In the genomic region with DNA sequence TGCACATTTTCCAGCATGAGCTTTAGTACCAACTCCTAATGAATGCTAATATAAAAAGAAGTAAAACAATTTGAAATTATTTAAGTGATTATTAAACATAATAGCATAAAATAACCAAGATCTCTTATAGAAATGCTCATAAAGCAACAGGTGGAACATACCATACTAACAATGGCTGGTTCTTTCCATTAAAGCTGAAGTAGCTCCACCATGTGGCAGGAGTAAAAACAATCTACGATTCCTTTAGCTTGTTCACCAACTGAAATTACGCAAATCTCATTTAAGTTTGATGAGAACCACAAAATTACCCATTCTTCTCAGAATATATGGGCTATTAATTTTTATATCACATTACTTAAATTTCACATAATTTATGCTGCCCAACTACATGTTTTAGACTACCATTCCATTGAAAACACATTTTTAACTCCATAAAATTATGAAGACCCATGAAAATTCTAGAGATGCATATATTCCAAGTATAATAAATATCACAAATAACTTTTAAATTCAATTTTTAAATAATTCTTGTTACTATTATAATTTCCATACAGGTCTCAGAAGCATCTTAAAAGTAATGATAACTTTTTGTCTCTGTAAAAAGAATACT, we compare ENCODE assay signal across 8 cellular contexts.
DNase-seq lines count a peak whose midpoint lies in the region; ATAC-seq and TF ChIP-seq lines count a peak whose summit lies in the region.

No MANE protein-coding gene starts in this region.

- H3K4me1 Mint-ChIP-seq in naive thymus-derived CD8-positive, alpha-beta T cell, result no peaks in the 10 kb centered on the region

- H3K9me3 ChIP-seq in testis, result no peaks in the 10 kb centered on the region

- no peak overlapping the region for H3K27ac ChIP-seq in testis

- H3K27me3 Mint-ChIP-seq in naive thymus-derived CD8-positive, alpha-beta T cell, result no peaks in the 10 kb centered on the region

- POLR2A ChIA-PET in naive thymus-derived CD8-positive, alpha-beta T cell (lab: Charles Lee), result no interaction called here

- no peak overlapping the region for H3K4me3 ChIP-seq in testis

- no peaks in the 10 kb centered on the region for H3K36me3 Mint-ChIP-seq in naive thymus-derived CD8-positive, alpha-beta T cell

- peak; percentile 27 for DNase-seq in EL
- peak; percentile 39 to 65 for DNase-seq in Kasumi-1 (lab: John Stamatoyannopoulos, UW)
- DNase-seq in globus pallidus (ENCODE audit: low spot score), result peak; percentile 64
- no peak for DNase-seq in testis
- DNase-seq in HPDE6-E6E7 (ENCODE audit: extremely low spot score), result no peak
- DNase-seq in naive thymus-derived CD8-positive, alpha-beta T cell, result no peak

- H3K9me3 Mint-ChIP-seq in naive thymus-derived CD8-positive, alpha-beta T cell, result no peaks in the 10 kb centered on the region

- intact Hi-C loops in testis (cut with DNase I; ENCODE audit: low total_unique reads), result loop anchor here (10.0 kb wide), 1 partner anchor 51 kb away; no protein-coding TSS in a partner anchor

- peak; percentile 21 to 55 (median 30) for TF ChIP-seq CTCF in testis (IDR thresholded peaks at IDR 0.05)

- WGBS in testis, 2 donors, result 14 to 27% methylated on average over 2 of the region's 2 CpGs

- H3K36me3 ChIP-seq in testis (ENCODE audit: low read depth, missing control alignments), result no peaks in the 10 kb centered on the region

- no peak for TF ChIP-seq POLR2A in testis (IDR thresholded peaks at IDR 0.05)

- peak; percentile 62; the same call in 2 of the 3 replicates for ATAC-seq in SK-N-SH treated with all-trans-retinoic acid at 6 μM for 48 hours
- no peak for ATAC-seq in HG03280 (IDR thresholded peaks at IDR 0.05; ENCODE audit: unreplicated experiment)
- ATAC-seq in naive thymus-derived CD8-positive, alpha-beta T cell, result no peak

- H3K27ac Mint-ChIP-seq in naive thymus-derived CD8-positive, alpha-beta T cell, result no peak overlapping the region

- H3K27me3 ChIP-seq in testis, result no peaks in the 10 kb centered on the region

- no peak overlapping the region for H3K4me3 Mint-ChIP-seq in naive thymus-derived CD8-positive, alpha-beta T cell

- no peaks in the 10 kb centered on the region for H3K4me1 ChIP-seq in testis

TF ChIP-seq in SK-N-SH treated with all-trans-retinoic acid at 6 μM for 48 hours, 23 proteins besides CTCF, POLR2A, EP300 and RAD21:
- TF ChIP-seq BACH2 (CRISPR knock-in tag; IDR thresholded peaks at IDR 0.05; ENCODE audit: borderline replicate concordance), result no peak
- no peak for TF ChIP-seq ZC3H10 (CRISPR knock-in tag; IDR thresholded peaks at IDR 0.05)
- TF ChIP-seq, protein P1, sequence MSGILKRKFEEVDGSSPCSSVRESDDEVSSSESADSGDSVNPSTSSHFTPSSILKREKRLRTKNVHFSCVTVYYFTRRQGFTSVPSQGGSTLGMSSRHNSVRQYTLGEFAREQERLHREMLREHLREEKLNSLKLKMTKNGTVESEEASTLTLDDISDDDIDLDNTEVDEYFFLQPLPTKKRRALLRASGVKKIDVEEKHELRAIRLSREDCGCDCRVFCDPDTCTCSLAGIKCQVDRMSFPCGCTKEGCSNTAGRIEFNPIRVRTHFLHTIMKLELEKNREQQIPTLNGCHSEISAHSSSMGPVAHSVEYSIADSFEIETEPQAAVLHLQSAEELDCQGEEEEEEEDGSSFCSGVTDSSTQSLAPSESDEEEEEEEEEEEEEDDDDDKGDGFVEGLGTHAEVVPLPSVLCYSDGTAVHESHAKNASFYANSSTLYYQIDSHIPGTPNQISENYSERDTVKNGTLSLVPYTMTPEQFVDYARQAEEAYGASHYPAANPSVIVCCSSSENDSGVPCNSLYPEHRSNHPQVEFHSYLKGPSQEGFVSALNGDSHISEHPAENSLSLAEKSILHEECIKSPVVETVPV (CRISPR knock-in tag; IDR thresholded peaks at IDR 0.05), result no peak
- no peak for TF ChIP-seq TOX (CRISPR knock-in tag; IDR thresholded peaks at IDR 0.05; ENCODE audit: borderline replicate concordance)
- TF ChIP-seq ARNTL (CRISPR knock-in tag; IDR thresholded peaks at IDR 0.05; ENCODE audit: borderline replicate concordance, low read depth), result no peak
- TF ChIP-seq ESRRG (CRISPR knock-in tag; IDR thresholded peaks at IDR 0.05), result no peak
- no peak for TF ChIP-seq ISL1 (CRISPR knock-in tag; IDR thresholded peaks at IDR 0.05)
- no peak for TF ChIP-seq ZFP3 (CRISPR knock-in tag; IDR thresholded peaks at IDR 0.05)
- TF ChIP-seq ZNF565 (CRISPR knock-in tag; conservative IDR thresholded peaks at IDR 0.05; ENCODE audit: low read depth), result no peak
- no peak for TF ChIP-seq PPARA (CRISPR knock-in tag; IDR thresholded peaks at IDR 0.05; ENCODE audit: borderline replicate concordance)
- TF ChIP-seq SNAI2 (CRISPR knock-in tag; IDR thresholded peaks at IDR 0.05), result no peak
- TF ChIP-seq, protein P2, sequence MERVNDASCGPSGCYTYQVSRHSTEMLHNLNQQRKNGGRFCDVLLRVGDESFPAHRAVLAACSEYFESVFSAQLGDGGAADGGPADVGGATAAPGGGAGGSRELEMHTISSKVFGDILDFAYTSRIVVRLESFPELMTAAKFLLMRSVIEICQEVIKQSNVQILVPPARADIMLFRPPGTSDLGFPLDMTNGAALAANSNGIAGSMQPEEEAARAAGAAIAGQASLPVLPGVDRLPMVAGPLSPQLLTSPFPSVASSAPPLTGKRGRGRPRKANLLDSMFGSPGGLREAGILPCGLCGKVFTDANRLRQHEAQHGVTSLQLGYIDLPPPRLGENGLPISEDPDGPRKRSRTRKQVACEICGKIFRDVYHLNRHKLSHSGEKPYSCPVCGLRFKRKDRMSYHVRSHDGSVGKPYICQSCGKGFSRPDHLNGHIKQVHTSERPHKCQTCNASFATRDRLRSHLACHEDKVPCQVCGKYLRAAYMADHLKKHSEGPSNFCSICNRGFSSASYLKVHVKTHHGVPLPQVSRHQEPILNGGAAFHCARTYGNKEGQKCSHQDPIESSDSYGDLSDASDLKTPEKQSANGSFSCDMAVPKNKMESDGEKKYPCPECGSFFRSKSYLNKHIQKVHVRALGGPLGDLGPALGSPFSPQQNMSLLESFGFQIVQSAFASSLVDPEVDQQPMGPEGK (CRISPR knock-in tag; IDR thresholded peaks at IDR 0.05; ENCODE audit: borderline replicate concordance), result no peak
- TF ChIP-seq CSDC2 (CRISPR knock-in tag; IDR thresholded peaks at IDR 0.05), result no peak
- TF ChIP-seq ZNF8 (CRISPR knock-in tag; IDR thresholded peaks at IDR 0.05), result no peak
- TF ChIP-seq, protein P3, sequence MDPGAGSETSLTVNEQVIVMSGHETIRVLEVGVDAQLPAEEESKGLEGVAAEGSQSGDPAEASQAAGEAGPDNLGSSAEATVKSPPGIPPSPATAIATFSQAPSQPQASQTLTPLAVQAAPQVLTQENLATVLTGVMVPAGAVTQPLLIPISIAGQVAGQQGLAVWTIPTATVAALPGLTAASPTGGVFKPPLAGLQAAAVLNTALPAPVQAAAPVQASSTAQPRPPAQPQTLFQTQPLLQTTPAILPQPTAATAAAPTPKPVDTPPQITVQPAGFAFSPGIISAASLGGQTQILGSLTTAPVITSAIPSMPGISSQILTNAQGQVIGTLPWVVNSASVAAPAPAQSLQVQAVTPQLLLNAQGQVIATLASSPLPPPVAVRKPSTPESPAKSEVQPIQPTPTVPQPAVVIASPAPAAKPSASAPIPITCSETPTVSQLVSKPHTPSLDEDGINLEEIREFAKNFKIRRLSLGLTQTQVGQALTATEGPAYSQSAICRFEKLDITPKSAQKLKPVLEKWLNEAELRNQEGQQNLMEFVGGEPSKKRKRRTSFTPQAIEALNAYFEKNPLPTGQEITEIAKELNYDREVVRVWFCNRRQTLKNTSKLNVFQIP (CRISPR knock-in tag; IDR thresholded peaks at IDR 0.05; ENCODE audit: borderline replicate concordance, low read depth), result no peak
- TF ChIP-seq ZNF70 (CRISPR knock-in tag; IDR thresholded peaks at IDR 0.05), result no peak
- TF ChIP-seq TCF4 (CRISPR knock-in tag; IDR thresholded peaks at IDR 0.05; ENCODE audit: borderline replicate concordance), result no peak
- TF ChIP-seq OSR1 (CRISPR knock-in tag; IDR thresholded peaks at IDR 0.05), result no peak

Comparison
In these comparisons a context has a peak if more than half of its experiments do, and no peak if none do; other contexts are left out.
1. DNase-seq: peak in EL (single experiment), Kasumi-1 (2 of 2) and globus pallidus (single experiment); none in testis (single experiment), HPDE6-E6E7 (single experiment) and naive thymus-derived CD8-positive, alpha-beta T cell (0 of 10).